19 cellular contexts compared by ENCODE assay signal in genomic region chr4:100609810-100610209, GRCh38.
"Had no signal": no experiment of that assay in that cellular context is flagged by ENCODE, and none has a peak within 500 bp of the region (broad histone marks: within the 10 kb centered on the region; RNA-seq: fewer than 3 reads in every experiment).

No MANE protein-coding gene starts in this region.

- H3K27ac ChIP-seq: tibial nerve had no signal

- H3K36me3 Mint-ChIP-seq: activated naive CD8-positive, alpha-beta T cell; memory B cell; WTC11 had no signal

- H3K9me3 ChIP-seq: tibial nerve had no signal

- ATAC-seq: activated CD4-positive, alpha-beta T cell treated with anti-CD3 and anti-CD28 coated beads for 36 hours; esophagus mucosa; left ventricle myocardium superior; WTC11 had no signal

- FAIRE-seq: urothelium cell line had no signal

- H3K27ac Mint-ChIP-seq: activated CD4-positive, alpha-beta T cell treated with anti-CD3 and anti-CD28 coated beads for 36 hours; activated T-helper 1 cell treated with anti-CD3 and anti-CD28 coated beads, Interleukin-12 subunit alpha, Interleukin-12 subunit beta, Interleukin-2, Interleukin-4 antibody, amounts not matched to agents 30 ng/mL and 10 ng/mL and 1 ng/mL, durations not matched to agents 14 hours and 24 hours and 36 hours; dendritic cell treated with granulocyte-macrophage colony-stimulating factor and Interleukin-4, amounts not matched to agents 40 ng/mL and 50 ng/mL, for 4 days; memory B cell; WTC11 had no signal

- H3K4me1 Mint-ChIP-seq: neural crest cell had no signal

- H3K9me3 Mint-ChIP-seq: activated T-helper 1 cell treated with anti-CD3 and anti-CD28 coated beads, Interleukin-12 subunit alpha, Interleukin-12 subunit beta, Interleukin-2, Interleukin-4 antibody, amounts not matched to agents 30 ng/mL and 10 ng/mL and 1 ng/mL, durations not matched to agents 14 hours and 24 hours and 36 hours; memory B cell; neural crest cell had no signal

- H3K36me3 ChIP-seq: tibial nerve had no signal

- H3K27me3 Mint-ChIP-seq: activated CD4-positive, alpha-beta T cell treated with anti-CD3 and anti-CD28 coated beads for 36 hours; dendritic cell treated with granulocyte-macrophage colony-stimulating factor and Interleukin-4, amounts not matched to agents 40 ng/mL and 50 ng/mL, for 4 days; memory B cell had no signal

- H3K4me3 ChIP-seq: tibial nerve had no signal

- H3K27me3 ChIP-seq: tibial nerve had no signal

- DNase-seq: activated CD4-positive, alpha-beta T cell treated with anti-CD3 and anti-CD28 coated beads for 36 hours; activated CD4-positive, alpha-beta T cell treated with anti-CD3 and anti-CD28 coated beads, Interleukin-2, amount 50 U/mL, for 48 hours; activated T-cell treated with anti-CD3 and anti-CD28 coated beads for 4 hours; amniotic stem cell; effector CD8-positive, alpha-beta T cell; left ventricle myocardium superior; retina; stimulated activated CD4-positive, alpha-beta T cell treated with anti-CD3 and anti-CD28 coated beads, Interleukin-12 subunit alpha, Interleukin-12 subunit beta, amount 100 ng/mL, for 4 hours; stimulated activated CD4-positive, alpha-beta T cell treated with anti-CD3 and anti-CD28 coated beads, Interleukin-1b, Interleukin-23, amount 100 ng/mL, for 48 hours; stimulated activated naive CD4-positive, alpha-beta T cell treated with Interleukin-2 at 50 U/mL for 16 hours had no signal

- H3K4me3 Mint-ChIP-seq: activated CD4-positive, alpha-beta T cell treated with anti-CD3 and anti-CD28 coated beads for 36 hours; activated naive CD8-positive, alpha-beta T cell; activated T-helper 1 cell treated with anti-CD3 and anti-CD28 coated beads, Interleukin-12 subunit alpha, Interleukin-12 subunit beta, Interleukin-2, Interleukin-4 antibody, amounts not matched to agents 30 ng/mL and 10 ng/mL and 1 ng/mL, durations not matched to agents 14 hours and 24 hours and 36 hours; dendritic cell treated with granulocyte-macrophage colony-stimulating factor and Interleukin-4, amounts not matched to agents 40 ng/mL and 50 ng/mL, for 4 days; memory B cell; neural crest cell; WTC11 had no signal

- H3K4me1 ChIP-seq: tibial nerve had no signal
